In genomic region chr14:20452831-20453230, GRCh38 we compare ENCODE assay signal across 10 cellular contexts. TPM values are rescaled to one million over a fixed set of nuclear protein-coding genes. Genes with fewer than 3 reads are reported as not detected.
A peak's percentile ranks its signal among the peaks of the same experiment; 100 is the strongest.
DNase-seq lines count a peak whose midpoint lies in the region; ATAC-seq and TF ChIP-seq lines count a peak whose summit lies in the region.
"Not testable (repeated sequence)": the region's sequence is repeated elsewhere in the genome, so short reads cannot be mapped to it uniquely, and the experiment has no call there.
"Had no signal": no experiment of that assay in that cellular context is flagged by ENCODE, and none has a peak within 500 bp of the region (broad histone marks: within the 10 kb centered on the region; RNA-seq: fewer than 3 reads in every experiment).

No MANE protein-coding gene starts in this region.

- not testable (repeated sequence) for TF ChIP-seq POLR2A in HCT116 (IDR thresholded peaks at IDR 0.05; ENCODE audit: borderline replicate concordance, extremely low read depth, insufficient read depth, insufficient read length)

- not testable (repeated sequence) for H3K4me2 ChIP-seq in HCT116 (ENCODE audit: low read length)
- H3K4me2 ChIP-seq in PC-9 = peak overlapping the region; percentile 70; the same call in 1 of the 2 replicates

- ATAC-seq in CD4-positive, alpha-beta T cell (ENCODE audit: poor library complexity); HCT116; natural killer cell: not testable (repeated sequence)

- not testable (repeated sequence) for TF ChIP-seq CTCF in CD4-positive, alpha-beta T cell (IDR thresholded peaks at IDR 0.05); HCT116 (IDR thresholded peaks at IDR 0.05 in 2 of 3, conservative IDR thresholded peaks at IDR 0.05 in 1 of 3; ENCODE audit: borderline replicate concordance in 1 of 3, insufficient read depth in 1 of 3, low read depth in 2 of 3, low read length in 2 of 3); PC-9 (conservative IDR thresholded peaks at IDR 0.05); endothelial cell (IDR thresholded peaks at IDR 0.05; ENCODE audit: unreplicated experiment); natural killer cell (IDR thresholded peaks at IDR 0.05); type B pancreatic cell (conservative IDR thresholded peaks at IDR 0.05)

- peaks cover 27% of the 10 kb centered on the region for H3K36me3 Mint-ChIP-seq in CD4-positive, alpha-beta T cell (ENCODE audit: low read depth)
- H3K36me3 Mint-ChIP-seq in activated CD4-positive, alpha-beta memory T cell treated with anti-CD3 and anti-CD28 coated beads, Interleukin-2, amount 10 ng/mL, durations not matched to agents 7 days and 5 days (ENCODE audit: low read depth) = peaks cover 41% of the 10 kb centered on the region
- peaks cover 46% of the 10 kb centered on the region for H3K36me3 Mint-ChIP-seq in activated naive CD4-positive, alpha-beta T cell treated with anti-CD3 and anti-CD28 coated beads, Interleukin-2, amount 10 ng/mL, durations not matched to agents 7 days and 5 days
- H3K36me3 Mint-ChIP-seq in endothelial cell (ENCODE audit: low read depth, unreplicated experiment) (peaks cover 32% of the 10 kb centered on the region), type B pancreatic cell (peaks cover 27% of the 10 kb centered on the region)
- not testable (repeated sequence) for H3K36me3 Mint-ChIP-seq in natural killer cell

- H3K27ac ChIP-seq in CD4-positive, alpha-beta T cell (ENCODE audit: low read depth, low read length); HCT116 (ENCODE audit: low read depth, low read length); PC-9: not testable (repeated sequence)

- not testable (repeated sequence) for H4K20me1 ChIP-seq in HCT116 (ENCODE audit: insufficient read depth); PC-9 (ENCODE audit: insufficient read depth)

- not testable (repeated sequence) for H3F3A ChIP-seq in PC-9 (ENCODE audit: insufficient read depth, low read depth)

- H3K79me2 ChIP-seq in HCT116 (ENCODE audit: insufficient read depth, low read length) (peaks cover 41% of the 10 kb centered on the region), PC-9 (ENCODE audit: low read depth) (peaks cover 33% of the 10 kb centered on the region)

- H3K4me3 Mint-ChIP-seq in CD4-positive, alpha-beta T cell = peak overlapping the region; percentile 26
- peak overlapping the region; percentile 24 for H3K4me3 Mint-ChIP-seq in activated CD4-positive, alpha-beta memory T cell treated with anti-CD3 and anti-CD28 coated beads, Interleukin-2, amount 10 ng/mL, durations not matched to agents 7 days and 5 days
- peak overlapping the region; percentile 43 for H3K4me3 Mint-ChIP-seq in activated naive CD4-positive, alpha-beta T cell treated with anti-CD3 and anti-CD28 coated beads, Interleukin-2, amount 10 ng/mL, durations not matched to agents 7 days and 5 days
- peak overlapping the region; percentile 73 for H3K4me3 Mint-ChIP-seq in endothelial cell (ENCODE audit: unreplicated experiment)
- H3K4me3 Mint-ChIP-seq in natural killer cell = peak overlapping the region; percentile 50
- H3K4me3 Mint-ChIP-seq in type B pancreatic cell = peak overlapping the region; percentile 69

- TF ChIP-seq RAD21 in HCT116 (IDR thresholded peaks at IDR 0.05; ENCODE audit: low read depth) = not testable (repeated sequence)

- DNase-seq in CD4-positive, alpha-beta T cell; HCT116 (ENCODE audit: low read depth, low spot score); PC-9; activated CD4-positive, alpha-beta memory T cell treated with anti-CD3 and anti-CD28 coated beads, Interleukin-2, amount 10 ng/mL, durations not matched to agents 7 days and 5 days; activated naive CD4-positive, alpha-beta T cell treated with anti-CD3 and anti-CD28 coated beads, Interleukin-2, amount 10 ng/mL, durations not matched to agents 7 days and 5 days; endothelial cell (ENCODE audit: low spot score); natural killer cell; type B pancreatic cell (ENCODE audit: extremely low spot score, unreplicated experiment): not testable (repeated sequence)

- not testable (repeated sequence) for H2AFZ ChIP-seq in HCT116 (ENCODE audit: low read depth, low read length, poor library complexity, severe bottlenecking); PC-9

- H3K9me2 ChIP-seq in HCT116 (ENCODE audit: insufficient read depth); PC-9 (ENCODE audit: insufficient read depth): not testable (repeated sequence)

- intact Hi-C loops in CD4-positive, alpha-beta T cell (cut with DNase I, micrococcal nuclease) = loop anchor here in 1 of 2 experiments (5.0 kb wide), 2 partner anchors 154 to 229 kb away; partner anchors contain the start of gene RNASE4
- intact Hi-C loops in HCT116 (cut with micrococcal nuclease); natural killer cell (cut with micrococcal nuclease): not testable (repeated sequence)
- intact Hi-C loops in PC-9 (cut with micrococcal nuclease; ENCODE audit: unreplicated experiment) = loop anchor here (10.0 kb wide), 1 partner anchor 152 kb away; no protein-coding TSS in a partner anchor

- RAD21 ChIA-PET in HCT116 (lab: Charles Lee; ENCODE audit: low non-redundant PET in 1 of 2, low total read pairs in 2 of 2, uncharacterized antibody in 2 of 2, unreplicated experiment in 2 of 2) = not testable (repeated sequence)

- H3K27ac Mint-ChIP-seq in CD4-positive, alpha-beta T cell = peak overlapping the region; percentile 60
- peak overlapping the region; percentile 7 for H3K27ac Mint-ChIP-seq in activated CD4-positive, alpha-beta memory T cell treated with anti-CD3 and anti-CD28 coated beads, Interleukin-2, amount 10 ng/mL, durations not matched to agents 7 days and 5 days
- peak overlapping the region; percentile 67 for H3K27ac Mint-ChIP-seq in activated naive CD4-positive, alpha-beta T cell treated with anti-CD3 and anti-CD28 coated beads, Interleukin-2, amount 10 ng/mL, durations not matched to agents 7 days and 5 days
- peak overlapping the region; percentile 39 for H3K27ac Mint-ChIP-seq in endothelial cell (ENCODE audit: unreplicated experiment)
- peak overlapping the region in 1 of 2 donors; percentile 37 for H3K27ac Mint-ChIP-seq in natural killer cell
- not testable (repeated sequence) for H3K27ac Mint-ChIP-seq in type B pancreatic cell

- H3K27me3 Mint-ChIP-seq in CD4-positive, alpha-beta T cell; activated CD4-positive, alpha-beta memory T cell treated with anti-CD3 and anti-CD28 coated beads, Interleukin-2, amount 10 ng/mL, durations not matched to agents 7 days and 5 days; activated naive CD4-positive, alpha-beta T cell treated with anti-CD3 and anti-CD28 coated beads, Interleukin-2, amount 10 ng/mL, durations not matched to agents 7 days and 5 days; endothelial cell (ENCODE audit: unreplicated experiment); natural killer cell (ENCODE audit: low read depth in 2 of 2); type B pancreatic cell: not testable (repeated sequence)

- H3K4me1 ChIP-seq in HCT116 (ENCODE audit: control insufficient read depth in 1 of 2, insufficient read depth in 2 of 2, low read length in 2 of 2) (peaks cover 9 to 15% of the 10 kb centered on the region in 2 experiments; a peak in 3 of 4 replicates), PC-9 (replicated peaks; ENCODE audit: insufficient read depth) (peaks cover 15% of the 10 kb centered on the region)

- CTCF ChIA-PET in CD4-positive, alpha-beta T cell (lab: Charles Lee); HCT116 (lab: Charles Lee): not testable (repeated sequence)
- CTCF ChIA-PET in PC-9 (lab: Charles Lee) = interaction anchor here (0.6 to 0.7 kb wide), 2 partner anchors 17 to 37 kb away, joined by 3 to 5 read pairs; no protein-coding TSS in a partner anchor
- CTCF ChIA-PET in activated CD4-positive, alpha-beta memory T cell treated with anti-CD3 and anti-CD28 coated beads, Interleukin-2, amount 10 ng/mL, durations not matched to agents 7 days and 5 days (lab: Charles Lee) = interaction anchor here (0.7 to 1.2 kb wide), 3 partner anchors 9 to 37 kb away, joined by 3 to 6 read pairs (median 4); partner anchors contain the start of gene PIP4P1
- CTCF ChIA-PET in activated naive CD4-positive, alpha-beta T cell treated with anti-CD3 and anti-CD28 coated beads, Interleukin-2, amount 10 ng/mL, durations not matched to agents 7 days and 5 days (lab: Charles Lee) = interaction anchor here (1.2 kb wide), 1 partner anchor 37 kb away, joined by 10 read pairs; no protein-coding TSS in a partner anchor

- not testable (repeated sequence) for H3K27me3 ChIP-seq in CD4-positive, alpha-beta T cell (ENCODE audit: control insufficient read depth, insufficient read depth, low read length); HCT116 (ENCODE audit: insufficient read depth, low read length); PC-9 (ENCODE audit: insufficient read depth, low read depth)

- POLR2A ChIA-PET in CD4-positive, alpha-beta T cell (lab: Charles Lee); HCT116 (lab: Charles Lee); PC-9 (lab: Charles Lee; ENCODE audit: unreplicated experiment): not testable (repeated sequence)
- POLR2A ChIA-PET in activated CD4-positive, alpha-beta memory T cell treated with anti-CD3 and anti-CD28 coated beads, Interleukin-2, amount 10 ng/mL, durations not matched to agents 7 days and 5 days (lab: Charles Lee) = interaction anchor here (0.9 to 5.5 kb wide), 4 partner anchors 9 to 110 kb away, joined by 3 to 95 read pairs (median 22); partner anchors contain the start of genes PIP4P1, PNP and TEP1

- not testable (repeated sequence) for H3K9me3 Mint-ChIP-seq in CD4-positive, alpha-beta T cell; activated CD4-positive, alpha-beta memory T cell treated with anti-CD3 and anti-CD28 coated beads, Interleukin-2, amount 10 ng/mL, durations not matched to agents 7 days and 5 days; activated naive CD4-positive, alpha-beta T cell treated with anti-CD3 and anti-CD28 coated beads, Interleukin-2, amount 10 ng/mL, durations not matched to agents 7 days and 5 days; endothelial cell (ENCODE audit: unreplicated experiment); natural killer cell; type B pancreatic cell

- not testable (repeated sequence) for H3K9ac ChIP-seq in HCT116 (ENCODE audit: low read length)

- TSS peak; percentile 7 for BruUV-seq in HCT116 (replicated peaks; lab: Mats Ljungman, UMichigan)
- not testable (repeated sequence) for BruUV-seq in PC-9 (replicated peaks; lab: Mats Ljungman, UMichigan)

- H3K4me3 ChIP-seq in HCT116 (replicated peaks in 1 of 2; ENCODE audit: low read depth in 1 of 2, low read length in 2 of 2); PC-9: not testable (repeated sequence)

- not testable (repeated sequence) for H3K9me3 ChIP-seq in CD4-positive, alpha-beta T cell (ENCODE audit: control insufficient read depth, low read length); HCT116 (ENCODE audit: control insufficient read depth in 1 of 2, insufficient read depth in 1 of 2, low read depth in 1 of 2, low read length in 2 of 2); PC-9 (ENCODE audit: insufficient read depth, low read depth)

- not testable (repeated sequence) for H3K4me1 Mint-ChIP-seq in CD4-positive, alpha-beta T cell (ENCODE audit: low read depth); endothelial cell (ENCODE audit: unreplicated experiment); type B pancreatic cell (ENCODE audit: unreplicated experiment)
- peaks cover 21% of the 10 kb centered on the region for H3K4me1 Mint-ChIP-seq in activated CD4-positive, alpha-beta memory T cell treated with anti-CD3 and anti-CD28 coated beads, Interleukin-2, amount 10 ng/mL, durations not matched to agents 7 days and 5 days
- H3K4me1 Mint-ChIP-seq in activated naive CD4-positive, alpha-beta T cell treated with anti-CD3 and anti-CD28 coated beads, Interleukin-2, amount 10 ng/mL, durations not matched to agents 7 days and 5 days = peaks cover 17% of the 10 kb centered on the region
- peaks cover 0 to 16% of the 10 kb centered on the region in 2 donors for H3K4me1 Mint-ChIP-seq in natural killer cell

- peaks cover 31 to 47% of the 10 kb centered on the region in 2 experiments for H3K36me3 ChIP-seq in HCT116 (ENCODE audit: control insufficient read depth in 1 of 2, insufficient read depth in 2 of 2, low read length in 2 of 2)
- H3K36me3 ChIP-seq in PC-9 (ENCODE audit: low read depth) = not testable (repeated sequence)

RNA-seq across cellular contexts. Expression of gene OSGEP, which starts 1.8 kb away (rescaled TPM):
- total RNA-seq in CD4-positive, alpha-beta T cell = 10 to 100 TPM; 49.2 to 52.9 TPM
- total RNA-seq in HCT116 (2021; ENCODE audit: unreplicated experiment) = 21.8 TPM
- 15.0 and 18.1 TPM in 2 replicates for polyA plus RNA-seq in HCT116 (2012)
- total RNA-seq in PC-9 (2021) = 17.2 and 20.6 TPM in 2 replicates
- total RNA-seq in activated CD4-positive, alpha-beta memory T cell treated with anti-CD3 and anti-CD28 coated beads, Interleukin-2, amount 10 ng/mL, durations not matched to agents 7 days and 5 days = 10 to 100 TPM; 35.8 to 40.3 TPM
- total RNA-seq in endothelial cell (ENCODE audit: unreplicated experiment) = 46.1 TPM
- total RNA-seq in natural killer cell = 10 to 100 TPM; 60.1 to 65.4 (median 63.3) TPM
- total RNA-seq in type B pancreatic cell (ENCODE audit: low replicate concordance) = 37.4 and 57.1 TPM in 2 replicates

RNA-seq across cellular contexts. Expression of gene APEX1, which starts 2.2 kb away (rescaled TPM):
- 100 to 1,000 TPM; 125 to 127 TPM for total RNA-seq in CD4-positive, alpha-beta T cell
- total RNA-seq in HCT116 (2021; ENCODE audit: unreplicated experiment) (235 TPM), PC-9 (2021) (107 and 113 TPM in 2 replicates), endothelial cell (ENCODE audit: unreplicated experiment) (230 TPM), natural killer cell (10 to 100 TPM; 66.0 to 77.6 (median 74.9) TPM), type B pancreatic cell (ENCODE audit: low replicate concordance) (228 and 319 TPM in 2 replicates)
- polyA plus RNA-seq in HCT116 (2012) = 156 and 191 TPM in 2 replicates
- 100 to 1,000 TPM in 1 of 2 experiments, 10 to 100 TPM in 1; 91.9 to 103 TPM for total RNA-seq in activated CD4-positive, alpha-beta memory T cell treated with anti-CD3 and anti-CD28 coated beads, Interleukin-2, amount 10 ng/mL, durations not matched to agents 7 days and 5 days

RNA-seq across cellular contexts. Expression of gene PIP4P1, which starts 8.4 kb away (rescaled TPM):
- 100 to 1,000 TPM in 1 of 2 experiments, 10 to 100 TPM in 1; 83.9 to 107 TPM for total RNA-seq in CD4-positive, alpha-beta T cell
- total RNA-seq in HCT116 (2021; ENCODE audit: unreplicated experiment) = 35.4 TPM
- 34.6 and 39.5 TPM in 2 replicates for polyA plus RNA-seq in HCT116 (2012)
- total RNA-seq in PC-9 (2021) = 20.1 and 22.2 TPM in 2 replicates
- total RNA-seq in activated CD4-positive, alpha-beta memory T cell treated with anti-CD3 and anti-CD28 coated beads, Interleukin-2, amount 10 ng/mL, durations not matched to agents 7 days and 5 days = 10 to 100 TPM; 39.5 to 42.9 TPM
- total RNA-seq in endothelial cell (ENCODE audit: unreplicated experiment) = 36.8 TPM
- total RNA-seq in natural killer cell = 10 to 100 TPM; 61.5 to 68.2 (median 63.3) TPM
- total RNA-seq in type B pancreatic cell (ENCODE audit: low replicate concordance) = 38.4 and 44.8 TPM in 2 replicates

RNA-seq across cellular contexts. Expression of gene PNP, which starts 16.4 kb away (rescaled TPM):
- total RNA-seq in CD4-positive, alpha-beta T cell = 10 to 100 TPM; 73.6 to 77.2 TPM
- total RNA-seq in HCT116 (2021; ENCODE audit: unreplicated experiment) (63.0 TPM), PC-9 (2021) (23.5 and 26.9 TPM in 2 replicates), endothelial cell (ENCODE audit: unreplicated experiment) (322 TPM), natural killer cell (10 to 100 TPM; 49.5 to 76.8 (median 51.8) TPM), type B pancreatic cell (ENCODE audit: low replicate concordance) (36.9 and 66.3 TPM in 2 replicates)
- polyA plus RNA-seq in HCT116 (2012) = 80.9 and 86.7 TPM in 2 replicates
- total RNA-seq in activated CD4-positive, alpha-beta memory T cell treated with anti-CD3 and anti-CD28 coated beads, Interleukin-2, amount 10 ng/mL, durations not matched to agents 7 days and 5 days = 100 to 1,000 TPM; 207 to 210 TPM

RNA-seq across cellular contexts. Expression of gene KLHL33, which starts 16.9 kb away (rescaled TPM):
- total RNA-seq in CD4-positive, alpha-beta T cell = under 1 TPM; 0.19 to 0.31 TPM
- total RNA-seq in HCT116 (2021; ENCODE audit: unreplicated experiment) (0.05 TPM), PC-9 (2021) (0.11 TPM in 1 of 2 replicates, not detected in the other), endothelial cell (ENCODE audit: unreplicated experiment) (0.08 TPM), natural killer cell (under 1 TPM; 0.25 to 0.97 (median 0.31) TPM), type B pancreatic cell (ENCODE audit: low replicate concordance) (not detected in 2 replicates)
- polyA plus RNA-seq in HCT116 (2012) = 0.03 and 0.04 TPM in 2 replicates
- total RNA-seq in activated CD4-positive, alpha-beta memory T cell treated with anti-CD3 and anti-CD28 coated beads, Interleukin-2, amount 10 ng/mL, durations not matched to agents 7 days and 5 days = under 1 TPM in 1 of 2 experiments, not detected in 1; 0.05 TPM
- total RNA-seq: HT1080, SJCRH30 had no signal
